In the genomic region with DNA sequence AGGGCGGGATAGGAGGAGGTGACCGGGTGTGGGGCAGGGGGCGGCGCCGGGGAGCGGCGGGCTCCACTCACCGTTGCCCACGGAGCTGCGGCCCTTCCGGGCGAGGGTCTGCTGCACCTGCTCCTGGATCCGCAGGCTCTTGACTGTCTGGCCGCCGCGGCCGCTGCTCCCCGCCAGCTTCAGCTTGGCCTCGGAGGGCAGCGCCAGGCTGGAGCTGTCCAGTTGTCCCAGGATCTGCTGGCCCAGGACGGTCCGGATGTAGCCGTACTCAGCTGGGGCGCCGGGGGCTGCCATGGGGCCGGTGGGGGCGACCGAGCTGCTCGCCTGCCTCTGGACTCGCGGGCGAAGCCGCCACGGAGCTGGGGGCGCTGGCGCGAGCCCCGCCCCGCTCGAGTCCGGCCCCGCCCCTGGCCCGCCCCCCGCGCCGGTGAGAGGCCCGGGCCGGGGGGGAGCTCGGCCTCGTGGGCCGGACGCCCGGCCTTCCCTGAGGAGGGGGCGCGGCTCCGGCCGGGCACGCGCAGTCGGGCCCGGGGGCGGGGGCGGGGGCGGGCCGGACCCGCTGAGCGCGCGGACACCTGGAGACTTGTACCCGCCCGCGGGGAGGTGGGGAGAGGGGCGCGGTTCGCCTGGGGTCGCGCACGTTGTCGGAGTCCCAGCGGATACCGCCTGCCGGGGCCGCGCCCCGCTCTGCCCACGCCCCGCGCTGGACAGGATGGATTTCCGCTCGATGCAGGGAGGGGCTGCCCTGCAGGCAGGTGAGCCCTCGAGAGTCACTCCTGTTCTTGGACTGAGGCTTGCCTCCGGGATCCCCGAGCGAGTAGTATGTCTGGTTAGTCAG, we compare ENCODE assay signal across 8 cellular contexts. TPM values are rescaled to one million over a fixed set of nuclear protein-coding genes. Genes with fewer than 3 reads are reported as not detected.
DNase-seq lines count a peak whose midpoint lies in the region; ATAC-seq and TF ChIP-seq lines count a peak whose summit lies in the region.

A gene (minus strand): TSS at position 340 of the 838 bp plus-strand sequence. CDS start 46 bp downstream, at position 294.

- TF ChIP-seq POLR2A in transverse colon (IDR thresholded peaks at IDR 0.05), result peak; percentile 60

- ATAC-seq in GM21723 (IDR thresholded peaks at IDR 0.05; ENCODE audit: unreplicated experiment) (peak; percentile 62), WTC11 (peak; percentile 74), GM18858 (IDR thresholded peaks at IDR 0.05; ENCODE audit: unreplicated experiment) (no peak)

- TF ChIP-seq CTCF in WTC11 (IDR thresholded peaks at IDR 0.05), result no peak
- TF ChIP-seq CTCF in transverse colon (IDR thresholded peaks at IDR 0.05), result no peak

- H3K4me1 Mint-ChIP-seq in WTC11, result peaks cover 52% of the 10 kb centered on the region

- POLR2A ChIA-PET in WTC11 (lab: Charles Lee), result interaction anchor here (0.5 to 1.2 kb wide), 5 partner anchors 23 to 244 kb away, joined by 3 to 14 read pairs (median 4); a partner anchor contains a TSS

- in situ Hi-C loops in transverse colon (cut with MboI; ENCODE audit: low pct_ligation_motif_present in 1 of 4, low pct_unique_long_range_greater_than_20kb in 1 of 4, low sequenced_read_pairs in 3 of 4), result no loop called here

- H3K36me3 ChIP-seq in MG63, result no peaks in the 10 kb centered on the region
- H3K36me3 ChIP-seq in transverse colon, result no peaks in the 10 kb centered on the region

- H3K9me3 ChIP-seq in MG63 (no peaks in the 10 kb centered on the region), mononuclear cell (ENCODE audit: low read depth, low read length) (no peaks in the 10 kb centered on the region), transverse colon (no peaks in the 10 kb centered on the region)

- no peaks in the 10 kb centered on the region for H3K9me3 Mint-ChIP-seq in WTC11

- 2% methylated on average over 78 of the region's 94 CpGs; no CpG with 5 or more reads in 1 of the 2 donors for WGBS in transverse colon (ENCODE audit: low coverage in 1 of 2), 2 donors

- CTCF ChIA-PET in WTC11 (lab: Charles Lee), result interaction anchor here (1.0 to 2.5 kb wide), 3 partner anchors 10 to 141 kb away, joined by 3 to 29 read pairs (median 5); a partner anchor contains a TSS

- H3K27ac ChIP-seq in epithelial cell of prostate, result peak within 1 kb of the TSS; percentile 91
- peak within 1 kb of the TSS; percentile 87 to 94 (median 91) for H3K27ac ChIP-seq in transverse colon

- TF ChIP-seq EP300 in transverse colon (IDR thresholded peaks at IDR 0.05; ENCODE audit: low read depth), result no peak

- no peaks in the 10 kb centered on the region for H3K36me3 Mint-ChIP-seq in WTC11

- peak within 1 kb of the TSS; percentile 95 for H3K27ac Mint-ChIP-seq in WTC11

- peaks cover 10% of the 10 kb centered on the region for H3K27me3 Mint-ChIP-seq in WTC11 (ENCODE audit: low read depth)

- peak; percentile 88 for DNase-seq in DMS53 (lab: John Stamatoyannopoulos, UW)
- peak; percentile 55 for DNase-seq in MG63
- peak; percentile 85 for DNase-seq in WTC11 (ENCODE audit: low spot score)
- peak; percentile 80 for DNase-seq in epithelial cell of prostate (ENCODE audit: low read depth, low spot score)
- DNase-seq in transverse colon, result peak; percentile 92

- H3K4me1 ChIP-seq in mononuclear cell (ENCODE audit: insufficient read depth, low read length), result peaks cover 42% of the 10 kb centered on the region
- peaks cover 0 to 66% (median 25%) of the 10 kb centered on the region in 4 donors for H3K4me1 ChIP-seq in transverse colon

- intact Hi-C loops in transverse colon (cut with DNase I; ENCODE audit: low total_unique reads), result no loop called here

- H3K4me3 ChIP-seq in MG63 (peak within 1 kb of the TSS; percentile 58), mononuclear cell (ENCODE audit: low read length) (peak within 1 kb of the TSS; percentile 36), transverse colon (peak within 1 kb of the TSS; percentile 50 to 82 (median 60))

- peak within 1 kb of the TSS; percentile 94 for H3K4me3 Mint-ChIP-seq in WTC11

- H3K27me3 ChIP-seq in MG63 (peaks cover 6% of the 10 kb centered on the region), mononuclear cell (ENCODE audit: insufficient read depth, low read length) (peaks cover 7% of the 10 kb centered on the region), transverse colon (peaks cover 24% of the 10 kb centered on the region)

TF ChIP-seq in WTC11, 78 proteins besides CTCF, POLR2A, EP300 and RAD21 (continues in another document):
- TF ChIP-seq SP1 (CRISPR knock-in tag; conservative IDR thresholded peaks at IDR 0.05) (peak; percentile 72), MYBL2 (CRISPR knock-in tag; IDR thresholded peaks at IDR 0.05) (no peak), FOXK1 (CRISPR knock-in tag; IDR thresholded peaks at IDR 0.05) (peak; percentile 22; the same call in 1 of the 2 replicates), ZNF219 (CRISPR knock-in tag; IDR thresholded peaks at IDR 0.05; ENCODE audit: borderline replicate concordance) (no peak), GABPB1 (CRISPR knock-in tag; IDR thresholded peaks at IDR 0.05) (no peak), EMX1 (CRISPR knock-in tag; IDR thresholded peaks at IDR 0.05) (no peak), MXD4 (CRISPR knock-in tag; IDR thresholded peaks at IDR 0.05; ENCODE audit: borderline replicate concordance) (no peak), OVOL2 (CRISPR knock-in tag; IDR thresholded peaks at IDR 0.05; ENCODE audit: borderline replicate concordance) (no peak), NFYB (CRISPR knock-in tag; conservative IDR thresholded peaks at IDR 0.05; ENCODE audit: low read depth) (no peak; the same call in 1 of the 2 replicates), FOXP1 (CRISPR knock-in tag; IDR thresholded peaks at IDR 0.05; ENCODE audit: borderline replicate concordance) (0 out of 2 replicates have a peak, but pooled peaks have one; percentile 17), SMAD3 (CRISPR knock-in tag; IDR thresholded peaks at IDR 0.05; ENCODE audit: borderline replicate concordance) (no peak), ZNF263 (CRISPR knock-in tag; IDR thresholded peaks at IDR 0.05; ENCODE audit: low read depth) (no peak), FOXJ3 (CRISPR knock-in tag; IDR thresholded peaks at IDR 0.05; ENCODE audit: borderline replicate concordance) (no peak)
- TF ChIP-seq, protein P1, sequence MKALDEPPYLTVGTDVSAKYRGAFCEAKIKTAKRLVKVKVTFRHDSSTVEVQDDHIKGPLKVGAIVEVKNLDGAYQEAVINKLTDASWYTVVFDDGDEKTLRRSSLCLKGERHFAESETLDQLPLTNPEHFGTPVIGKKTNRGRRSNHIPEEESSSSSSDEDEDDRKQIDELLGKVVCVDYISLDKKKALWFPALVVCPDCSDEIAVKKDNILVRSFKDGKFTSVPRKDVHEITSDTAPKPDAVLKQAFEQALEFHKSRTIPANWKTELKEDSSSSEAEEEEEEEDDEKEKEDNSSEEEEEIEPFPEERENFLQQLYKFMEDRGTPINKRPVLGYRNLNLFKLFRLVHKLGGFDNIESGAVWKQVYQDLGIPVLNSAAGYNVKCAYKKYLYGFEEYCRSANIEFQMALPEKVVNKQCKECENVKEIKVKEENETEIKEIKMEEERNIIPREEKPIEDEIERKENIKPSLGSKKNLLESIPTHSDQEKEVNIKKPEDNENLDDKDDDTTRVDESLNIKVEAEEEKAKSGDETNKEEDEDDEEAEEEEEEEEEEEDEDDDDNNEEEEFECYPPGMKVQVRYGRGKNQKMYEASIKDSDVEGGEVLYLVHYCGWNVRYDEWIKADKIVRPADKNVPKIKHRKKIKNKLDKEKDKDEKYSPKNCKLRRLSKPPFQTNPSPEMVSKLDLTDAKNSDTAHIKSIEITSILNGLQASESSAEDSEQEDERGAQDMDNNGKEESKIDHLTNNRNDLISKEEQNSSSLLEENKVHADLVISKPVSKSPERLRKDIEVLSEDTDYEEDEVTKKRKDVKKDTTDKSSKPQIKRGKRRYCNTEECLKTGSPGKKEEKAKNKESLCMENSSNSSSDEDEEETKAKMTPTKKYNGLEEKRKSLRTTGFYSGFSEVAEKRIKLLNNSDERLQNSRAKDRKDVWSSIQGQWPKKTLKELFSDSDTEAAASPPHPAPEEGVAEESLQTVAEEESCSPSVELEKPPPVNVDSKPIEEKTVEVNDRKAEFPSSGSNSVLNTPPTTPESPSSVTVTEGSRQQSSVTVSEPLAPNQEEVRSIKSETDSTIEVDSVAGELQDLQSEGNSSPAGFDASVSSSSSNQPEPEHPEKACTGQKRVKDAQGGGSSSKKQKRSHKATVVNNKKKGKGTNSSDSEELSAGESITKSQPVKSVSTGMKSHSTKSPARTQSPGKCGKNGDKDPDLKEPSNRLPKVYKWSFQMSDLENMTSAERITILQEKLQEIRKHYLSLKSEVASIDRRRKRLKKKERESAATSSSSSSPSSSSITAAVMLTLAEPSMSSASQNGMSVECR (CRISPR knock-in tag; IDR thresholded peaks at IDR 0.05; ENCODE audit: borderline replicate concordance), result no peak
- TF ChIP-seq, protein P2, sequence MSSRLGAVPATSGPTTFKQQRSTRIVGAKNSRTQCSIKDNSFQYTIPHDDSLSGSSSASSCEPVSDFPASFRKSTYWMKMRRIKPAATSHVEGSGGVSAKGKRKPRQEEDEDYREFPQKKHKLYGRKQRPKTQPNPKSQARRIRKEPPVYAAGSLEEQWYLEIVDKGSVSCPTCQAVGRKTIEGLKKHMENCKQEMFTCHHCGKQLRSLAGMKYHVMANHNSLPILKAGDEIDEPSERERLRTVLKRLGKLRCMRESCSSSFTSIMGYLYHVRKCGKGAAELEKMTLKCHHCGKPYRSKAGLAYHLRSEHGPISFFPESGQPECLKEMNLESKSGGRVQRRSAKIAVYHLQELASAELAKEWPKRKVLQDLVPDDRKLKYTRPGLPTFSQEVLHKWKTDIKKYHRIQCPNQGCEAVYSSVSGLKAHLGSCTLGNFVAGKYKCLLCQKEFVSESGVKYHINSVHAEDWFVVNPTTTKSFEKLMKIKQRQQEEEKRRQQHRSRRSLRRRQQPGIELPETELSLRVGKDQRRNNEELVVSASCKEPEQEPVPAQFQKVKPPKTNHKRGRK (CRISPR knock-in tag; IDR thresholded peaks at IDR 0.05; ENCODE audit: borderline replicate concordance), result no peak
- TF ChIP-seq, protein P3, sequence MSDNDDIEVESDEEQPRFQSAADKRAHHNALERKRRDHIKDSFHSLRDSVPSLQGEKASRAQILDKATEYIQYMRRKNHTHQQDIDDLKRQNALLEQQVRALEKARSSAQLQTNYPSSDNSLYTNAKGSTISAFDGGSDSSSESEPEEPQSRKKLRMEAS (CRISPR knock-in tag; IDR thresholded peaks at IDR 0.05), result 0 out of 2 replicates have a peak, but pooled peaks have one; percentile 47
- TF ChIP-seq, protein P4, sequence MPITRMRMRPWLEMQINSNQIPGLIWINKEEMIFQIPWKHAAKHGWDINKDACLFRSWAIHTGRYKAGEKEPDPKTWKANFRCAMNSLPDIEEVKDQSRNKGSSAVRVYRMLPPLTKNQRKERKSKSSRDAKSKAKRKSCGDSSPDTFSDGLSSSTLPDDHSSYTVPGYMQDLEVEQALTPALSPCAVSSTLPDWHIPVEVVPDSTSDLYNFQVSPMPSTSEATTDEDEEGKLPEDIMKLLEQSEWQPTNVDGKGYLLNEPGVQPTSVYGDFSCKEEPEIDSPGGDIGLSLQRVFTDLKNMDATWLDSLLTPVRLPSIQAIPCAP (CRISPR knock-in tag; IDR thresholded peaks at IDR 0.05), result no peak

RNA-seq across cellular contexts. Expression of the gene that starts here (rescaled TPM):
- 7.4 and 10.6 TPM in 2 replicates for total RNA-seq in MG63 (2014; rRNA removed; shearing (Covaris generic); ENCODE audit: low replicate concordance)
- 21.7 to 22.0 TPM (median 21.9 TPM) in 3 replicates for total RNA-seq in WTC11 (2021)
- total RNA-seq in mononuclear cell, result 0.84 TPM
- 100 to 1,000 TPM in 3 of 4 donors, 10 to 100 TPM in 1; 92.0 to 253 (median 108) TPM for total RNA-seq in transverse colon
